Comparison of ENCODE assay signal across 27 cellular contexts in genomic region chr2:40087434-40087833, GRCh38.
DNase-seq lines count a peak whose midpoint lies in the region; ATAC-seq and TF ChIP-seq lines count a peak whose summit lies in the region.
"Had no signal": no experiment of that assay in that cellular context is flagged by ENCODE, and none has a peak within 500 bp of the region (broad histone marks: within the 10 kb centered on the region; RNA-seq: fewer than 3 reads in every experiment).

No MANE protein-coding gene starts in this region.

- ATAC-seq in stimulated activated naive CD8-positive, alpha-beta T cell treated with anti-CD3 and anti-CD28 coated beads, Interleukin-15, amount 100 ng/mL, for 72 hours = no peak
- no peak for ATAC-seq in stimulated activated naive CD8-positive, alpha-beta T cell treated with anti-CD3 and anti-CD28 coated beads, Interleukin-15, Interleukin-2, amounts not matched to agents 100 U/mL and 50 U/mL, for 24 hours
- peak; percentile 44 to 61 for ATAC-seq in left cardiac atrium
- ATAC-seq: activated T-cell treated with anti-CD3 and anti-CD28 coated beads, Interleukin-2, amount 50 U/mL, for 72 hours; left lobe of liver; naive thymus-derived CD8-positive, alpha-beta T cell; SK-N-SH treated with all-trans-retinoic acid at 6 μM for 48 hours had no signal

- peak overlapping the region; percentile 57 to 64 for H3K27ac Mint-ChIP-seq in stimulated activated naive CD8-positive, alpha-beta T cell treated with anti-CD3 and anti-CD28 coated beads, Interleukin-15, amount 100 ng/mL, for 72 hours
- H3K27ac Mint-ChIP-seq: activated CD4-positive, alpha-beta T cell treated with anti-CD3 and anti-CD28 coated beads, Interleukin-2, amount 10 ng/mL, durations not matched to agents 7 days and 5 days; activated naive CD4-positive, alpha-beta T cell treated with anti-CD3 and anti-CD28 coated beads for 36 hours; activated T-cell treated with anti-CD3 and anti-CD28 coated beads, Interleukin-2, amount 50 U/mL, for 72 hours; stimulated activated effector memory CD8-positive, alpha-beta T cell treated with anti-CD3 and anti-CD28 coated beads, Interleukin-12 subunit alpha, Interleukin-12 subunit beta, amount 100 ng/mL, for 72 hours had no signal

- DNase-seq in stimulated activated naive CD8-positive, alpha-beta T cell treated with anti-CD3 and anti-CD28 coated beads, Interleukin-15, amount 100 ng/mL, for 72 hours = no peak
- DNase-seq in stimulated activated naive CD8-positive, alpha-beta T cell treated with anti-CD3 and anti-CD28 coated beads, Interleukin-15, Interleukin-2, amounts not matched to agents 100 U/mL and 50 U/mL, for 24 hours = no peak
- DNase-seq in RPMI8226 = peak; percentile 51
- peak; percentile 21 for DNase-seq in left cardiac atrium
- DNase-seq in GM13977 (ENCODE audit: low spot score) = no peak
- DNase-seq in T-helper 9 cell = no peak
- DNase-seq in OCI-M2 (lab: John Stamatoyannopoulos, UW; ENCODE audit: unreplicated experiment) = no peak
- DNase-seq in hippocampal formation (lab: John Stamatoyannopoulos, UW) = no peak
- DNase-seq: ACHN; activated CD4-positive, alpha-beta T cell treated with anti-CD3 and anti-CD28 coated beads, Interleukin-2, amount 10 ng/mL, durations not matched to agents 7 days and 5 days; activated naive CD4-positive, alpha-beta T cell treated with anti-CD3 and anti-CD28 coated beads for 36 hours; activated T-cell treated with anti-CD3 and anti-CD28 coated beads, Interleukin-2, amount 50 U/mL, for 72 hours; amniotic stem cell; C1 segment of cervical spinal cord; Caco-2; cortex of kidney; naive thymus-derived CD8-positive, alpha-beta T cell; NCI-H2171 treated with DMSO at 0.1 percent for 48 hours; NCI-H526 treated with DMSO at 0.1 percent for 48 hours; ovary; retina; spleen; stimulated activated CD4-positive, alpha-beta T cell treated with anti-CD3 and anti-CD28 coated beads, Interleukin-2, amount 100 ng/mL, for 48 hours; testis had no signal

- intact Hi-C loops in left cardiac atrium (cut with DNase I) = no loop called here

- in situ Hi-C loops in GM13977 (cut with MboI; ENCODE audit: low pct_unique_long_range_greater_than_20kb, low sequenced_read_pairs, unreplicated experiment) = no loop called here

- peaks cover 6% of the 10 kb centered on the region for H3K27me3 Mint-ChIP-seq in stimulated activated naive CD8-positive, alpha-beta T cell treated with anti-CD3 and anti-CD28 coated beads, Interleukin-15, amount 100 ng/mL, for 72 hours

- no peaks in the 10 kb centered on the region for H3K4me1 Mint-ChIP-seq in stimulated activated naive CD8-positive, alpha-beta T cell treated with anti-CD3 and anti-CD28 coated beads, Interleukin-15, amount 100 ng/mL, for 72 hours
- H3K4me1 Mint-ChIP-seq: activated CD4-positive, alpha-beta T cell treated with anti-CD3 and anti-CD28 coated beads, Interleukin-2, amount 10 ng/mL, durations not matched to agents 7 days and 5 days; naive thymus-derived CD8-positive, alpha-beta T cell; stimulated activated effector memory CD8-positive, alpha-beta T cell treated with anti-CD3 and anti-CD28 coated beads, Interleukin-12 subunit alpha, Interleukin-12 subunit beta, amount 100 ng/mL, for 72 hours had no signal

- H3K9me3 Mint-ChIP-seq in stimulated activated naive CD8-positive, alpha-beta T cell treated with anti-CD3 and anti-CD28 coated beads, Interleukin-15, amount 100 ng/mL, for 72 hours = no peaks in the 10 kb centered on the region
- H3K9me3 Mint-ChIP-seq: activated CD4-positive, alpha-beta T cell treated with anti-CD3 and anti-CD28 coated beads, Interleukin-2, amount 10 ng/mL, durations not matched to agents 7 days and 5 days; activated naive CD4-positive, alpha-beta T cell treated with anti-CD3 and anti-CD28 coated beads for 36 hours; naive thymus-derived CD8-positive, alpha-beta T cell had no signal

- H3K4me3 Mint-ChIP-seq in stimulated activated naive CD8-positive, alpha-beta T cell treated with anti-CD3 and anti-CD28 coated beads, Interleukin-15, amount 100 ng/mL, for 72 hours = no peak overlapping the region
- H3K4me3 Mint-ChIP-seq: activated CD4-positive, alpha-beta T cell treated with anti-CD3 and anti-CD28 coated beads, Interleukin-2, amount 10 ng/mL, durations not matched to agents 7 days and 5 days; activated naive CD4-positive, alpha-beta T cell treated with anti-CD3 and anti-CD28 coated beads for 36 hours; activated T-cell treated with anti-CD3 and anti-CD28 coated beads, Interleukin-2, amount 50 U/mL, for 72 hours; naive thymus-derived CD8-positive, alpha-beta T cell; stimulated activated effector memory CD8-positive, alpha-beta T cell treated with anti-CD3 and anti-CD28 coated beads, Interleukin-12 subunit alpha, Interleukin-12 subunit beta, amount 100 ng/mL, for 72 hours had no signal

- no peak for TF ChIP-seq CTCF in GM13977 (IDR thresholded peaks at IDR 0.05; ENCODE audit: extremely low read depth, insufficient read depth, missing control alignments)

Comparison
In these comparisons a context has a peak if more than half of its experiments do, and no peak if none do; other contexts are left out.
1. ATAC-seq: peak in left cardiac atrium (2 of 2); none in stimulated activated naive CD8-positive, alpha-beta T cell treated with anti-CD3 and anti-CD28 coated beads, Interleukin-15, amount 100 ng/mL, for 72 hours (single experiment) and stimulated activated naive CD8-positive, alpha-beta T cell treated with anti-CD3 and anti-CD28 coated beads, Interleukin-15, Interleukin-2, amounts not matched to agents 100 U/mL and 50 U/mL, for 24 hours (single experiment).
2. DNase-seq: peak in RPMI8226 (single experiment) and left cardiac atrium (single experiment); none in stimulated activated naive CD8-positive, alpha-beta T cell treated with anti-CD3 and anti-CD28 coated beads, Interleukin-15, amount 100 ng/mL, for 72 hours (0 of 2), stimulated activated naive CD8-positive, alpha-beta T cell treated with anti-CD3 and anti-CD28 coated beads, Interleukin-15, Interleukin-2, amounts not matched to agents 100 U/mL and 50 U/mL, for 24 hours (single experiment), GM13977 (single experiment), T-helper 9 cell (single experiment), OCI-M2 (single experiment) and hippocampal formation (0 of 2).